1 cellular context compared by ENCODE assay signal in genomic region chr16:81181013-81181720, GRCh38.
A peak's percentile ranks its signal among the peaks of the same experiment; 100 is the strongest.
TF ChIP-seq lines count a peak whose summit lies in the region.

No MANE protein-coding gene starts in this region.

TF ChIP-seq in HepG2, 621 proteins besides CTCF, POLR2A, EP300 and RAD21 (continued from another document and continues in another):
- peak; percentile 39; the same call in 1 of the 2 replicates for TF ChIP-seq ZNF574 (CRISPR knock-in tag; IDR thresholded peaks at IDR 0.05)
- peak; percentile 14; the same call in 1 of the 2 replicates for TF ChIP-seq MIER2 (CRISPR knock-in tag; IDR thresholded peaks at IDR 0.05)
- peak; percentile 75 for TF ChIP-seq RARA (CRISPR knock-in tag; IDR thresholded peaks at IDR 0.05)
- TF ChIP-seq BRCA1 (CRISPR knock-in tag; IDR thresholded peaks at IDR 0.05): no peak
- no peak for TF ChIP-seq ZNF589 (CRISPR knock-in tag; conservative IDR thresholded peaks at IDR 0.05)
- peak; percentile 87; the same call in 1 of the 2 replicates for TF ChIP-seq ZNF598 (CRISPR knock-in tag; IDR thresholded peaks at IDR 0.05; ENCODE audit: borderline replicate concordance)
- no peak for TF ChIP-seq ZNF691 (CRISPR knock-in tag; IDR thresholded peaks at IDR 0.05; ENCODE audit: borderline replicate concordance, low read depth)
- TF ChIP-seq ARID5B (CRISPR knock-in tag; IDR thresholded peaks at IDR 0.05): peak; percentile 82
- TF ChIP-seq ZNF572 (CRISPR knock-in tag; IDR thresholded peaks at IDR 0.05): no peak
- TF ChIP-seq ZNF253 (CRISPR knock-in tag; IDR thresholded peaks at IDR 0.05; ENCODE audit: borderline replicate concordance): no peak
- TF ChIP-seq ATF2 (CRISPR knock-in tag; IDR thresholded peaks at IDR 0.05): peak; percentile 59; the same call in 1 of the 2 replicates
- no peak for TF ChIP-seq RBM39 (IDR thresholded peaks at IDR 0.05; ENCODE audit: low read depth, low read length, poor library complexity, severe bottlenecking)
- TF ChIP-seq NFYC (CRISPR knock-in tag; IDR thresholded peaks at IDR 0.05): no peak
- 0 out of 2 replicates have a peak, but pooled peaks have one; percentile 31 for TF ChIP-seq NFKBIZ (CRISPR knock-in tag; IDR thresholded peaks at IDR 0.05)
- peak; percentile 26; the same call in 1 of the 2 replicates for TF ChIP-seq ZNF891 (CRISPR knock-in tag; IDR thresholded peaks at IDR 0.05)
- TF ChIP-seq ZNF557 (CRISPR knock-in tag; IDR thresholded peaks at IDR 0.05): no peak
- TF ChIP-seq ZNF292 (CRISPR knock-in tag; IDR thresholded peaks at IDR 0.05; ENCODE audit: borderline replicate concordance, low read depth): peak; percentile 24; the same call in 1 of the 2 replicates
- peak; percentile 76; the same call in 1 of the 2 replicates for TF ChIP-seq ZFP90 (CRISPR knock-in tag; IDR thresholded peaks at IDR 0.05; ENCODE audit: borderline replicate concordance)
- TF ChIP-seq MXI1 (IDR thresholded peaks at IDR 0.05; ENCODE audit: borderline replicate concordance, low read depth, low read length): peak; percentile 38; the same call in 1 of the 3 replicates
- peak; percentile 68 for TF ChIP-seq HOMEZ (CRISPR knock-in tag; IDR thresholded peaks at IDR 0.05; ENCODE audit: low read depth)
- peak; percentile 58; the same call in 1 of the 2 replicates for TF ChIP-seq ZBTB7B (CRISPR knock-in tag; IDR thresholded peaks at IDR 0.05)
- peak; percentile 74 for TF ChIP-seq YY1 (IDR thresholded peaks at IDR 0.05; ENCODE audit: insufficient read depth, insufficient replicate concordance, low read depth, low read length)
- TF ChIP-seq IRX3 (CRISPR knock-in tag; IDR thresholded peaks at IDR 0.05; ENCODE audit: borderline replicate concordance, low read depth): no peak
- peak; percentile 67; the same call in 1 of the 2 replicates for TF ChIP-seq TBX3 (IDR thresholded peaks at IDR 0.05; ENCODE audit: borderline replicate concordance)
- TF ChIP-seq ZNF335 (CRISPR knock-in tag; IDR thresholded peaks at IDR 0.05): 0 out of 2 replicates have a peak, but pooled peaks have one; percentile 24
- no peak for TF ChIP-seq ZNF281 (CRISPR knock-in tag; IDR thresholded peaks at IDR 0.05; ENCODE audit: borderline replicate concordance)
- TF ChIP-seq GLI4 (CRISPR knock-in tag; IDR thresholded peaks at IDR 0.05; ENCODE audit: borderline replicate concordance): peak; percentile 48; the same call in 1 of the 2 replicates
- peak; percentile 82; the same call in 1 of the 2 replicates for TF ChIP-seq ZKSCAN8 (CRISPR knock-in tag; IDR thresholded peaks at IDR 0.05; ENCODE audit: borderline replicate concordance)
- TF ChIP-seq SUZ12 (IDR thresholded peaks at IDR 0.05; ENCODE audit: low read depth, low read length): no peak
- TF ChIP-seq SOX5 (CRISPR knock-in tag; IDR thresholded peaks at IDR 0.05; ENCODE audit: borderline replicate concordance): peak; percentile 62; the same call in 1 of the 2 replicates
- TF ChIP-seq SPEN (CRISPR knock-in tag; IDR thresholded peaks at IDR 0.05; ENCODE audit: low read depth): no peak
- TF ChIP-seq SP1 (IDR thresholded peaks at IDR 0.05): no peak
- peak; percentile 65 for TF ChIP-seq SP1 (CRISPR knock-in tag; IDR thresholded peaks at IDR 0.05)
- peak; percentile 10; the same call in 1 of the 2 replicates for TF ChIP-seq FOXO1 (CRISPR knock-in tag; IDR thresholded peaks at IDR 0.05)
- TF ChIP-seq KAT8 (CRISPR knock-in tag; IDR thresholded peaks at IDR 0.05): peak; percentile 73
- TF ChIP-seq ZNF205 (CRISPR knock-in tag; IDR thresholded peaks at IDR 0.05): 0 out of 2 replicates have a peak, but pooled peaks have one; percentile 33
- TF ChIP-seq TFDP2 (CRISPR knock-in tag; IDR thresholded peaks at IDR 0.05): 0 out of 2 replicates have a peak, but pooled peaks have one; percentile 22
- TF ChIP-seq ZNF710 (CRISPR knock-in tag; IDR thresholded peaks at IDR 0.05; ENCODE audit: borderline replicate concordance): peak; percentile 37; the same call in 1 of the 2 replicates
- TF ChIP-seq ZNF614 (CRISPR knock-in tag; IDR thresholded peaks at IDR 0.05; ENCODE audit: borderline replicate concordance): peak; percentile 19; the same call in 1 of the 2 replicates
- TF ChIP-seq ZNF724P (CRISPR knock-in tag; IDR thresholded peaks at IDR 0.05; ENCODE audit: borderline replicate concordance): 0 out of 2 replicates have a peak, but pooled peaks have one; percentile 59
- 0 out of 2 replicates have a peak, but pooled peaks have one; percentile 21 for TF ChIP-seq KLF6 (CRISPR knock-in tag; IDR thresholded peaks at IDR 0.05)
- TF ChIP-seq ZNF704 (CRISPR knock-in tag; IDR thresholded peaks at IDR 0.05; ENCODE audit: borderline replicate concordance): no peak
- TF ChIP-seq CBX5 (CRISPR knock-in tag; IDR thresholded peaks at IDR 0.05; ENCODE audit: borderline replicate concordance): 0 out of 2 replicates have a peak, but pooled peaks have one; percentile 15
- TF ChIP-seq KDM3A (CRISPR knock-in tag; IDR thresholded peaks at IDR 0.05; ENCODE audit: low read depth): 0 out of 2 replicates have a peak, but pooled peaks have one; percentile 34
- TF ChIP-seq RFXANK (CRISPR knock-in tag; IDR thresholded peaks at IDR 0.05): no peak
- peak; percentile 43; the same call in 1 of the 2 replicates for TF ChIP-seq PHF8 (CRISPR knock-in tag; IDR thresholded peaks at IDR 0.05)
